Comparison of ENCODE assay signal across 33 cellular contexts in genomic region chrX:13386092-13386491, GRCh38.
"Had no signal": no experiment of that assay in that cellular context is flagged by ENCODE, and none has a peak within 500 bp of the region (broad histone marks: within the 10 kb centered on the region; RNA-seq: fewer than 3 reads in every experiment).

No MANE protein-coding gene starts in this region.

- H3K27me3 ChIP-seq: esophagus squamous epithelium, hepatocyte, pancreas, stomach, thyroid gland, upper lobe of right lung had no signal

- H3K27me3 Mint-ChIP-seq: activated CD4-positive, alpha-beta memory T cell treated with anti-CD3 and anti-CD28 coated beads, Interleukin-2, amount 10 ng/mL, durations not matched to agents 7 days and 5 days; activated CD4-positive, alpha-beta T cell treated with anti-CD3 and anti-CD28 coated beads, Interleukin-2, amount 10 ng/mL, durations not matched to agents 24 days and 14 days; dendritic cell treated with granulocyte-macrophage colony-stimulating factor and Interleukin-4, amounts not matched to agents 40 ng/mL and 50 ng/mL, for 4 days had no signal

- H3K36me3 ChIP-seq: esophagus squamous epithelium, left ventricle myocardium inferior, pancreas, prostate gland, stomach, thyroid gland, upper lobe of right lung had no signal

- H3K4me3 Mint-ChIP-seq: activated CD4-positive, alpha-beta memory T cell treated with anti-CD3 and anti-CD28 coated beads, Interleukin-2, amount 10 ng/mL, durations not matched to agents 7 days and 5 days; activated CD4-positive, alpha-beta T cell treated with anti-CD3 and anti-CD28 coated beads, Interleukin-2, amount 10 ng/mL, durations not matched to agents 24 days and 14 days; activated T-cell treated with anti-CD3 and anti-CD28 coated beads, Interleukin-2, amount 50 U/mL, for 24 hours; dendritic cell treated with granulocyte-macrophage colony-stimulating factor and Interleukin-4, amounts not matched to agents 40 ng/mL and 50 ng/mL, for 4 days; endodermal cell; stimulated activated naive B cell treated with anti-CD40 and anti-IgM and Interleukin-4, amounts not matched to agents 10 μg/mL and 1 μg/mL and 100 μg/mL, for 72 hours; T-helper 1 cell treated with Interleukin-12 subunit alpha and Interleukin-12 subunit beta and Interleukin-4 antibody, amounts not matched to agents 30 μg/mL and 1 μg/mL, for 36 hours had no signal

- H3K79me2 ChIP-seq: hepatocyte had no signal

- H3K4me1 ChIP-seq: esophagus squamous epithelium, left ventricle myocardium inferior, pancreas, prostate gland, thyroid gland, upper lobe of right lung had no signal

- H3K9me3 ChIP-seq: esophagus squamous epithelium, left ventricle myocardium inferior, pancreas, prostate gland, stomach, thyroid gland, upper lobe of right lung had no signal

- FAIRE-seq: pancreas, TTC549 had no signal

- H3K27ac ChIP-seq: esophagus squamous epithelium, hepatocyte, left ventricle myocardium inferior, pancreas, prostate gland, skin epidermis, stomach, thyroid gland, upper lobe of right lung had no signal

- ATAC-seq: pancreas; sciatic nerve; stimulated activated naive B cell treated with anti-CD40 and anti-IgM and Interleukin-4, amounts not matched to agents 10 μg/mL and 1 μg/mL and 100 μg/mL, for 72 hours; upper lobe of right lung had no signal

- H3K4me2 ChIP-seq: hepatocyte had no signal

- DNase-seq: activated CD4-positive, alpha-beta memory T cell treated with anti-CD3 and anti-CD28 coated beads, Interleukin-2, amount 10 ng/mL, durations not matched to agents 7 days and 5 days; activated CD4-positive, alpha-beta T cell treated with anti-CD3 and anti-CD28 coated beads, Interleukin-2, amount 10 ng/mL, durations not matched to agents 24 days and 14 days; activated CD4-positive, CD25-positive, alpha-beta regulatory T cell treated with anti-CD3 and anti-CD28 coated beads, Interleukin-2, amount 50 U/mL, for 72 hours; activated CD8-positive, alpha-beta memory T cell treated with anti-CD3 and anti-CD28 coated beads, Interleukin-2, amount 50 U/mL, for 48 hours; activated gamma-delta T cell; activated naive CD4-positive, alpha-beta T cell treated with anti-CD3 and anti-CD28 coated beads, Interleukin-2, amount 50 U/mL, for 16 hours; activated T-cell treated with anti-CD3 and anti-CD28 coated beads, Interleukin-2, amount 50 U/mL, for 24 hours; amniotic stem cell; central memory CD4-positive, alpha-beta T cell; endodermal cell; esophagus squamous epithelium; islet precursor cell; left ventricle myocardium inferior; mesendoderm; nucleus accumbens; pancreas; retina; stimulated activated CD4-positive, alpha-beta T cell treated with anti-CD3 and anti-CD28 coated beads, Interleukin-1b, Interleukin-23, amount 100 ng/mL, for 48 hours; stimulated activated CD4-positive, alpha-beta T cell treated with anti-CD3 and anti-CD28 coated beads, Interleukin-4, amount 100 ng/mL, for 4 hours; stimulated activated CD8-positive, alpha-beta memory T cell treated with anti-CD3 and anti-CD28 coated beads, Interleukin-4, amount 100 ng/mL, for 48 hours; stimulated activated naive B cell treated with anti-CD40 and anti-IgM and Interleukin-4, amounts not matched to agents 10 μg/mL and 1 μg/mL and 100 μg/mL, for 72 hours; stomach; T-helper 9 cell; thyroid gland; upper lobe of right lung had no signal

- H3K9me3 Mint-ChIP-seq: activated T-cell treated with anti-CD3 and anti-CD28 coated beads, Interleukin-2, amount 50 U/mL, for 24 hours had no signal

- H3K4me1 Mint-ChIP-seq: endodermal cell had no signal

- H3K27ac Mint-ChIP-seq: activated CD4-positive, alpha-beta memory T cell treated with anti-CD3 and anti-CD28 coated beads, Interleukin-2, amount 10 ng/mL, durations not matched to agents 7 days and 5 days; activated CD4-positive, alpha-beta T cell treated with anti-CD3 and anti-CD28 coated beads, Interleukin-2, amount 10 ng/mL, durations not matched to agents 24 days and 14 days; activated T-cell treated with anti-CD3 and anti-CD28 coated beads, Interleukin-2, amount 50 U/mL, for 24 hours; dendritic cell treated with granulocyte-macrophage colony-stimulating factor and Interleukin-4, amounts not matched to agents 40 ng/mL and 50 ng/mL, for 4 days; endodermal cell; stimulated activated naive B cell treated with anti-CD40 and anti-IgM and Interleukin-4, amounts not matched to agents 10 μg/mL and 1 μg/mL and 100 μg/mL, for 72 hours; T-helper 1 cell treated with Interleukin-12 subunit alpha and Interleukin-12 subunit beta and Interleukin-4 antibody, amounts not matched to agents 30 μg/mL and 1 μg/mL, for 36 hours had no signal

- H3K4me3 ChIP-seq: esophagus squamous epithelium, hepatocyte, left ventricle myocardium inferior, lung, pancreas, prostate gland, skin epidermis, stomach, thyroid gland, upper lobe of right lung had no signal

- H2AFZ ChIP-seq: hepatocyte had no signal
